ENCODE assay signal across 11 cellular contexts in the genomic region with DNA sequence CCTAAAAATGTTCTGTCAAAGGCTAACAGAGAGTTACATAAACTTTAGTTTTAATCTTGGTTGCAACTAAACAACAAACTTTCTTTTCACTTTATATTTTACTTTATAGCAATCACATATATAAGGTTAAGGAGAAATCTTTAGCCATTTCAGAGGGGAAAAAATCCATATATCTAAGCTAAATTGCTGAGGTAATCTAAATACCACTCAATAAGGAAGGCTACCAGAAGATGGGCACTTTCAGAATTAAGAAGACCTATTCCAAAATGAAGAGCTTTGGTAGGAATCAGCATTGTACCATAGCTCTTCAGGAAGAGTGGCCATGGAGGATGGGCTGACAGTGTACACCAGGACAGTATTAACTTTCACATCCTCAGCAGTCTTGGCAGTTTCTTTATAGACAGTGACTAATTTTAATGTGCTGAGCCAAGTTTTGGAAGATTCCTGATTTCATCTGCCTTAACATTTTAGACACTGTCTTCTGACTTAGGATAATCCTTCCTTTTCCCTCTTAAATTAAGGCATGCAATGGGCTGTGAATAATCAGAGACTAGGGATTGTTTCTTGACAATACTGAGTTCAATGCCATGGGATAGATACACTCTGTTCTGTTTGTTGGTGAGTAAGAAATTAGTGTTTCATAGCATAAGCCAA. TPM values are rescaled to one million over a fixed set of nuclear protein-coding genes. Genes with fewer than 3 reads are reported as not detected.
DNase-seq lines count a peak whose midpoint lies in the region; ATAC-seq and TF ChIP-seq lines count a peak whose summit lies in the region.
"Had no signal": no experiment of that assay in that cellular context is flagged by ENCODE, and none has a peak within 500 bp of the region (broad histone marks: within the 10 kb centered on the region; RNA-seq: fewer than 3 reads in every experiment).

No MANE protein-coding gene starts in this region.

- intact Hi-C loops in testis (cut with DNase I; ENCODE audit: low total_unique reads): no loop called here

- no peaks in the 10 kb centered on the region for H3K9me3 ChIP-seq in testis

- H3K4me3 ChIP-seq in AG09309 (ENCODE audit: control insufficient read depth, low read depth, low read length) (peak overlapping the region; percentile 21; the same call in 1 of the 2 replicates), fibroblast of villous mesenchyme (ENCODE audit: low read depth, low read length) (peak overlapping the region; percentile 0), testis (no peak overlapping the region)

- DNase-seq in AG09309 (ENCODE audit: low read depth) (no peak), fibroblast of villous mesenchyme (ENCODE audit: low read depth) (peak; percentile 54), omental fat pad (ENCODE audit: low spot score) (no peak), testis (no peak), NCI-H128 (lab: John Stamatoyannopoulos, UW; ENCODE audit: unreplicated experiment) (no peak), pons (ENCODE audit: low spot score) (no peak)
- DNase-seq in stimulated activated CD4-positive, alpha-beta T cell treated with anti-CD3 and anti-CD28 coated beads, Interleukin-4, amount 100 ng/mL, for 4 hours: no peak
- DNase-seq: activated CD4-positive, alpha-beta T cell treated with anti-CD3 and anti-CD28 coated beads for 1 hour; amniotic stem cell; CD4-positive, CD25-positive, alpha-beta regulatory T cell had no signal

- TF ChIP-seq CTCF in AG09309 (IDR thresholded peaks at IDR 0.05; ENCODE audit: control insufficient read depth, insufficient read depth, low read depth, low read length, missing control alignments) (no peak), fibroblast of villous mesenchyme (IDR thresholded peaks at IDR 0.05; ENCODE audit: insufficient read depth, low read depth, low read length) (no peak), omental fat pad (IDR thresholded peaks at IDR 0.05) (no peak), testis (IDR thresholded peaks at IDR 0.05) (no peak)

- peaks cover 6% of the 10 kb centered on the region for H3K4me1 ChIP-seq in testis

- H3K27me3 ChIP-seq in testis: no peaks in the 10 kb centered on the region

- TF ChIP-seq POLR2A in testis (IDR thresholded peaks at IDR 0.05): no peak

- H3K27ac ChIP-seq in testis: peak overlapping the region in 1 of 2 donors; percentile 46

- H3K36me3 ChIP-seq in testis (ENCODE audit: low read depth, missing control alignments): no peaks in the 10 kb centered on the region

- ATAC-seq in SK-N-SH treated with all-trans-retinoic acid at 6 μM for 48 hours (peak; percentile 74), omental fat pad (ENCODE audit: low FRiP score) (peak; percentile 74)

TF ChIP-seq in SK-N-SH treated with all-trans-retinoic acid at 6 μM for 48 hours, 23 proteins besides CTCF, POLR2A, EP300 and RAD21:
- TF ChIP-seq SNAI2 (CRISPR knock-in tag; IDR thresholded peaks at IDR 0.05) (0 out of 2 replicates have a peak, but pooled peaks have one; percentile 25), ARNTL (CRISPR knock-in tag; IDR thresholded peaks at IDR 0.05; ENCODE audit: borderline replicate concordance, low read depth) (no peak), ISL1 (CRISPR knock-in tag; IDR thresholded peaks at IDR 0.05) (peak; percentile 38; the same call in 1 of the 2 replicates), GLIS3 (CRISPR knock-in tag; IDR thresholded peaks at IDR 0.05) (no peak), OSR1 (CRISPR knock-in tag; IDR thresholded peaks at IDR 0.05) (no peak)

RNA-seq across cellular contexts. Expression of gene FAT4, which starts 7.1 kb away (rescaled TPM):
- total RNA-seq in fibroblast of villous mesenchyme: 35.1 and 44.9 TPM in 2 replicates
- 10 to 100 TPM; 10.2 to 44.8 (median 15.6) TPM for total RNA-seq in omental fat pad
- 1 to 10 TPM; 6.5 to 8.9 TPM for total RNA-seq in testis
- 2.8 TPM for polyA plus RNA-seq in testis (ENCODE audit: insufficient read depth, low read depth, low replicate concordance)
- polyA plus RNA-seq: CD4-positive, CD25-positive, alpha-beta regulatory T cell had no signal

Comparison
In these comparisons a context has a peak if more than half of its experiments do, and no peak if none do; other contexts are left out.
1. H3K4me3 ChIP-seq: peak in AG09309 (single experiment) and fibroblast of villous mesenchyme (single experiment); none in testis (0 of 2).